25 cellular contexts compared by ENCODE assay signal in the genomic region with DNA sequence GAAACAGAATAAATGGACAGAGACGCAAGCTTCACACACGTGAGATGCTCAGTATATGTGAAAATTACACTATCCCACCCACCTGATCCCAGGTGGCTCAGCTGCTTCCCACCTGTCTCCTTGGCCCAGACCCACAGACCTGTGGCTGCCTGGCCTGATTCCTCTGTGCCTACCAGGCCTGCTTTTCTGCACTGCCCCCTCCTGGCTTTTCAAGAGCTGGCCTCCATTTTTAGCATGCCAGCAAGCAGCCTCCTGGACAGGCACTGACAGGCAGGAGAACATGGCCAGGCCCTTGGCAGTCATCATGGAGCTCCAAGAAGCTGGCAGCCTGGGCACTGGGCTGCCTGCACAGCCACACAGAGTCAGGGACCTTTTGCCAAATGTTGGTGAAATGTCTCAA.
DNase-seq lines count a peak whose midpoint lies in the region; ATAC-seq, FAIRE-seq and TF ChIP-seq lines count a peak whose summit lies in the region.
"Had no signal": no experiment of that assay in that cellular context is flagged by ENCODE, and none has a peak within 500 bp of the region (broad histone marks: within the 10 kb centered on the region; RNA-seq: fewer than 3 reads in every experiment).

No MANE protein-coding gene starts in this region.

- H2AFZ ChIP-seq in H1 (ENCODE audit: low read length), result no peak overlapping the region

- H4K8ac ChIP-seq in H1 (ENCODE audit: extremely low read depth, insufficient read depth, low read length), result 0 out of 2 replicates have a peak overlapping the region, but pooled peaks have one; percentile 37

- no peak overlapping the region for H4K5ac ChIP-seq in H1 (ENCODE audit: insufficient read length, low read depth, low read length)

- no peak overlapping the region for H3K4ac ChIP-seq in H1 (replicated peaks; ENCODE audit: insufficient read length, low read depth, low read length)

- H3K14ac ChIP-seq in H1 (ENCODE audit: insufficient read length), result no peak overlapping the region

- H3K79me1 ChIP-seq in H1 (ENCODE audit: low read depth, low read length), result no peaks in the 10 kb centered on the region

- no peak overlapping the region for H3K4me2 ChIP-seq in H1 (ENCODE audit: insufficient read depth in 1 of 2, low read depth in 2 of 2, low read length in 2 of 2)
- H3K4me2 ChIP-seq: KMS-11 had no signal

- no peaks in the 10 kb centered on the region for H4K20me1 ChIP-seq in H1 (replicated peaks in 1 of 2; ENCODE audit: control insufficient read depth in 1 of 2, insufficient read depth in 2 of 2, low read length in 2 of 2)

- no peak overlapping the region for H3K9ac ChIP-seq in H1 (replicated peaks in 1 of 4; ENCODE audit: extremely low read depth in 1 of 4, low read depth in 3 of 4, low read length in 3 of 4)
- H3K9ac ChIP-seq: KMS-11 had no signal

- H3K36me3 ChIP-seq in H1 (ENCODE audit: control insufficient read depth in 2 of 4, insufficient read depth in 4 of 4, low read length in 3 of 4), result no peaks in the 10 kb centered on the region
- H3K36me3 ChIP-seq: ascending aorta, cardiac muscle cell, esophagus squamous epithelium had no signal

- H3K27me3 ChIP-seq in H1 (replicated peaks in 1 of 4; ENCODE audit: control insufficient read depth in 3 of 4, extremely low read depth in 1 of 4, insufficient read depth in 3 of 4, low read length in 3 of 4), result no peaks in the 10 kb centered on the region
- H3K27me3 ChIP-seq: ascending aorta had no signal

- H3K4me1 ChIP-seq in H1 (replicated peaks in 1 of 4; ENCODE audit: control insufficient read depth in 3 of 4, insufficient read depth in 4 of 4, low read length in 3 of 4), result peaks cover 0 to 2% (median 0%) of the 10 kb centered on the region in 4 experiments; a peak in 1 of 7 replicates
- H3K4me1 ChIP-seq: ascending aorta, esophagus squamous epithelium had no signal

- no peaks in the 10 kb centered on the region for H3K9me3 ChIP-seq in H1 (ENCODE audit: insufficient read depth in 2 of 2, low read depth in 1 of 2, low read length in 1 of 2)
- H3K9me3 ChIP-seq: ascending aorta, esophagus squamous epithelium had no signal

- no peaks in the 10 kb centered on the region for H3K4me1 Mint-ChIP-seq in osteocyte (ENCODE audit: unreplicated experiment)
- no peaks in the 10 kb centered on the region for H3K4me1 Mint-ChIP-seq in activated T-helper 17 cell treated with anti-CD3 and anti-CD28 coated beads, Interleukin-2, amount 50 U/mL, for 72 hours
- H3K4me1 Mint-ChIP-seq: activated naive CD8-positive, alpha-beta T cell treated with anti-CD3 and anti-CD28 coated beads for 36 hours; CD4-positive, CD25-positive, alpha-beta regulatory T cell; immature natural killer cell; stimulated activated naive CD8-positive, alpha-beta T cell treated with anti-CD3 and anti-CD28 coated beads, Interleukin-15, amount 100 ng/mL, for 72 hours had no signal

- 0 out of 2 replicates have a peak overlapping the region, but pooled peaks have one; percentile 61 for H2BK15ac ChIP-seq in H1 (ENCODE audit: low read length)

- H3K4me3 Mint-ChIP-seq in osteocyte (ENCODE audit: unreplicated experiment), result no peak overlapping the region
- no peak overlapping the region for H3K4me3 Mint-ChIP-seq in activated T-helper 17 cell treated with anti-CD3 and anti-CD28 coated beads, Interleukin-2, amount 50 U/mL, for 72 hours
- H3K4me3 Mint-ChIP-seq: activated naive CD8-positive, alpha-beta T cell treated with anti-CD3 and anti-CD28 coated beads for 36 hours; CD4-positive, CD25-positive, alpha-beta regulatory T cell; HFFc6; immature natural killer cell; stimulated activated naive CD8-positive, alpha-beta T cell treated with anti-CD3 and anti-CD28 coated beads, Interleukin-15, amount 100 ng/mL, for 72 hours had no signal

- H3K27ac ChIP-seq in H1 (ENCODE audit: low read depth, low read length), result no peak overlapping the region
- H3K27ac ChIP-seq: ascending aorta, cardiac muscle cell, esophagus squamous epithelium, KMS-11 had no signal

- no peak overlapping the region for H2BK20ac ChIP-seq in H1 (ENCODE audit: low read length)

- DNase-seq in NCI-H2171 treated with DMSO at 0.1 percent for 48 hours (lab: John Stamatoyannopoulos, UW) (peak; percentile 47), NCI-H2171 (lab: John Stamatoyannopoulos, UW) (no peak), NB4 (ENCODE audit: low read depth) (no peak), H1 (ENCODE audit: low read depth in 1 of 2, low spot score in 2 of 2) (no peak), osteocyte (ENCODE audit: extremely low spot score, unreplicated experiment) (peak; percentile 59), NCI-H446 treated with DMSO at 0.1 percent for 48 hours (lab: John Stamatoyannopoulos, UW) (no peak)
- DNase-seq: 8988T; activated CD4-positive, alpha-beta T cell treated with anti-CD3 and anti-CD28 coated beads for 4 hours; activated effector memory CD4-positive, alpha-beta T cell treated with anti-CD3 and anti-CD28 coated beads, Interleukin-2, amount 50 U/mL, for 16 hours; activated naive CD8-positive, alpha-beta T cell treated with anti-CD3 and anti-CD28 coated beads for 36 hours; CD4-positive, CD25-positive, alpha-beta regulatory T cell; esophagus squamous epithelium; HFFc6; immature natural killer cell; mesenchymal stem cell; NCI-H146; NCI-H526 treated with DMSO at 0.1 percent for 48 hours; stimulated activated naive CD8-positive, alpha-beta T cell treated with anti-CD3 and anti-CD28 coated beads, Interleukin-15, amount 100 ng/mL, for 72 hours had no signal

- no peak overlapping the region for H2BK12ac ChIP-seq in H1 (ENCODE audit: low read depth, low read length)

- ATAC-seq in HG03521 (IDR thresholded peaks at IDR 0.05; ENCODE audit: unreplicated experiment), result no peak
- no peak for ATAC-seq in activated T-helper 17 cell treated with anti-CD3 and anti-CD28 coated beads, Interleukin-2, amount 50 U/mL, for 72 hours (replicated peaks)
- ATAC-seq: left lobe of liver; stimulated activated naive CD8-positive, alpha-beta T cell treated with anti-CD3 and anti-CD28 coated beads, Interleukin-15, amount 100 ng/mL, for 72 hours had no signal

- no peak overlapping the region for H2BK5ac ChIP-seq in H1 (ENCODE audit: low read depth, low read length)

- WGBS in H1 (ENCODE audit: extremely low coverage in 1 of 2, insufficient coverage in 1 of 2, insufficient read length in 1 of 2, insufficient replicate concordance in 2 of 2, low coverage in 1 of 2, low lambda C conversion rate in 2 of 2, missing lambda C conversion rate in 1 of 2), 2 experiments, result 70% methylated on average over 2 of the region's 2 CpGs; no CpG with 5 or more reads in 1 of the 2 experiments

- no peaks in the 10 kb centered on the region for H3K79me2 ChIP-seq in H1 (ENCODE audit: control insufficient read depth in 1 of 2, insufficient read depth in 2 of 2, low read length in 2 of 2)

- H3K4me3 ChIP-seq in NB4 (ENCODE audit: low read depth, low read length) (no peak overlapping the region), H1 (ENCODE audit: extremely low read depth in 1 of 4, insufficient read depth in 2 of 4, low read depth in 3 of 4, low read length in 4 of 4) (no peak overlapping the region)
- H3K4me3 ChIP-seq: ascending aorta, cardiac muscle cell, esophagus squamous epithelium had no signal

- H3K23ac ChIP-seq in H1 (ENCODE audit: insufficient read length), result no peak overlapping the region

- POLR2A ChIA-PET in H1 (lab: Charles Lee; ENCODE audit: partially characterized antibody), result no interaction called here

- TF ChIP-seq CTCF in NB4 (IDR thresholded peaks at IDR 0.05; ENCODE audit: low read depth, low read length), result peak; percentile 13
- TF ChIP-seq CTCF in H1 (IDR thresholded peaks at IDR 0.05; ENCODE audit: control extremely low read depth in 1 of 3, insufficient read depth in 1 of 3, low read depth in 1 of 3, low read length in 3 of 3), result peak; percentile 47 to 56 (median 54)
- TF ChIP-seq CTCF in osteocyte (IDR thresholded peaks at IDR 0.05), result no peak

- H3K23me2 ChIP-seq in H1 (ENCODE audit: low read depth, low read length), result no peaks in the 10 kb centered on the region; the same call in 1 of the 2 replicates

- H2AK5ac ChIP-seq in H1 (ENCODE audit: low read depth, low read length), result no peak overlapping the region

- H3K27me3 Mint-ChIP-seq in osteocyte (ENCODE audit: unreplicated experiment), result peaks cover 23% of the 10 kb centered on the region
- peaks cover 41% of the 10 kb centered on the region for H3K27me3 Mint-ChIP-seq in activated T-helper 17 cell treated with anti-CD3 and anti-CD28 coated beads, Interleukin-2, amount 50 U/mL, for 72 hours

- CTCF ChIA-PET in H1 (lab: Charles Lee; ENCODE audit: partially characterized antibody), result interaction anchor here (0.7 to 2.1 kb wide), 11 partner anchors 12 to 56 kb away, joined by 3 to 14 read pairs (median 4); no protein-coding TSS in a partner anchor

- peak; percentile 18 to 42; a peak in 2 of 4 replicates for TF ChIP-seq RAD21 in H1 (IDR thresholded peaks at IDR 0.05 in 1 of 2, conservative IDR thresholded peaks at IDR 0.05 in 1 of 2; ENCODE audit: low read depth in 2 of 2, low read length in 2 of 2)

- H3K9me3 Mint-ChIP-seq in osteocyte (ENCODE audit: unreplicated experiment), result no peaks in the 10 kb centered on the region
- no peaks in the 10 kb centered on the region for H3K9me3 Mint-ChIP-seq in activated T-helper 17 cell treated with anti-CD3 and anti-CD28 coated beads, Interleukin-2, amount 50 U/mL, for 72 hours
- H3K9me3 Mint-ChIP-seq: HFFc6 had no signal

- no peak overlapping the region for H4K91ac ChIP-seq in H1 (replicated peaks; ENCODE audit: insufficient read length, low read length)

- no peaks in the 10 kb centered on the region for H3K36me3 Mint-ChIP-seq in osteocyte (ENCODE audit: unreplicated experiment)
- no peaks in the 10 kb centered on the region for H3K36me3 Mint-ChIP-seq in activated T-helper 17 cell treated with anti-CD3 and anti-CD28 coated beads, Interleukin-2, amount 50 U/mL, for 72 hours (ENCODE audit: low read depth)
- H3K36me3 Mint-ChIP-seq: immature natural killer cell had no signal

- TF ChIP-seq EP300 in H1 (IDR thresholded peaks at IDR 0.05; ENCODE audit: borderline replicate concordance in 1 of 2, low read depth in 2 of 2, low read length in 2 of 2), result no peak

- H2BK120ac ChIP-seq in H1 (replicated peaks; ENCODE audit: low read depth, low read length), result no peak overlapping the region

- H3K56ac ChIP-seq in H1 (replicated peaks; ENCODE audit: insufficient read length, low read depth, low read length), result no peak overlapping the region

- TF ChIP-seq POLR2A in NB4 (IDR thresholded peaks at IDR 0.05; ENCODE audit: extremely low read depth, insufficient read length), result no peak
- no peak for TF ChIP-seq POLR2A in H1 (IDR thresholded peaks at IDR 0.05; ENCODE audit: control extremely low read depth in 1 of 2, low read depth in 2 of 2, low read length in 2 of 2)

- H3K18ac ChIP-seq in H1 (ENCODE audit: extremely low read depth, low read length), result no peak overlapping the region

- FAIRE-seq in H1 (lab: Jason Lieb, UNC), result no peak
- FAIRE-seq: frontal cortex had no signal

- no peak overlapping the region for H3K27ac Mint-ChIP-seq in osteocyte (ENCODE audit: unreplicated experiment)
- H3K27ac Mint-ChIP-seq in activated T-helper 17 cell treated with anti-CD3 and anti-CD28 coated beads, Interleukin-2, amount 50 U/mL, for 72 hours, result no peak overlapping the region
- H3K27ac Mint-ChIP-seq: activated naive CD8-positive, alpha-beta T cell treated with anti-CD3 and anti-CD28 coated beads for 36 hours; CD4-positive, CD25-positive, alpha-beta regulatory T cell; HFFc6; immature natural killer cell had no signal

TF ChIP-seq in H1, 55 proteins besides CTCF, POLR2A, EP300 and RAD21 (continues in another document):
- no peak for TF ChIP-seq JUN (IDR thresholded peaks at IDR 0.05; ENCODE audit: low read depth, low read length)

Comparison
In these comparisons a context has a peak if more than half of its experiments do, and no peak if none do; other contexts are left out.
1. DNase-seq: peak in NCI-H2171 treated with DMSO at 0.1 percent for 48 hours (single experiment) and osteocyte (single experiment); none in NCI-H2171 (single experiment), NB4 (single experiment), H1 (0 of 2) and NCI-H446 treated with DMSO at 0.1 percent for 48 hours (single experiment).